8 cellular contexts compared by ENCODE assay signal in the genomic region with DNA sequence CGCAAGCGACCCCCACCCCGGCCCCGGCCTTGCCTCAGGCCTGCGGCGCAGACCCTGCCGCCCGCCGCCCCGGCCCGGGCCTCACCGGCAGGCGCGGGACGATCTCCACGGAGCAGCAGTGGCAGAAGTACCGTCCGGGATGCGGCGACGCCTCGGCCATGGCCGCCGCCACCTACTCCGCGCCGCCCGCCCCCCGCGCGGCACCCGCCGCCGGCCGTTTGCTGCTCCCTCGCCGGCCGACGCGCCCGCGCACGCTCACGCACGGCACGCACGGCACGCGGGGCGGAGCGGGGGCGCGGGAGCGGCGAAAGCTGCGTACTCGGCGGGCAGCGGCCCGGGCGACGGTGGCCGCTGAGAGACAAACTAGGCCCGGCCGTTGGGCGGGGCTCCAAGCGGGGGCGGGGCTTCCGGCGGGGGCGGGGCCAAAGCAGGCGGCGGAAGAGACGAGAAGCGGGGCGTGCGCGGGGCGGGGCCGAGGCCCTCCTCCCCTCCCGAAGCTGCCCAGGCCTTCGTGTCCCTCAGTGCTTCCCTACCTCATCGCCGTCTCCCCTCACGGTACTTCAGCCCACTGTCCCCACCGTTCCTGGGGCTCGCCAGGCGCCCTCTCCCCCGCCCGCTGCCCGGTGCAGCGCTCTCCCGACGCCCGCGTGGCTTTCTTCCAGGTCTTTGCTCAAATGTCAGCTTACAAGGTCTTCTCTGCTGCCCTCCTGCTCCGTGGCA. TPM values are rescaled to one million over a fixed set of nuclear protein-coding genes. Genes with fewer than 3 reads are reported as not detected.
DNase-seq lines count a peak whose midpoint lies in the region; ATAC-seq lines count a peak whose summit lies in the region.

Gene RNF126, minus strand, starts transcription at position 253 of the 720 bp plus-strand sequence. Its CDS starts 93 bp downstream, at position 160.

- H3K4me2 ChIP-seq in BLaER1 treated with 17β-estradiol and CSF1 and Interleukin-3, amounts not matched to agents 10 nM and 100 nM: peak within 1 kb of the TSS; percentile 94 to 100 (median 99)

- H3K4me1 ChIP-seq in BLaER1 treated with 17β-estradiol and CSF1 and Interleukin-3, amounts not matched to agents 10 nM and 100 nM: peaks cover 44 to 64% (median 59%) of the 10 kb centered on the region in 10 experiments

- peaks cover 8 to 31% (median 15%) of the 10 kb centered on the region in 11 experiments; a peak in 21 of 22 replicates for H3K36me3 ChIP-seq in BLaER1 treated with 17β-estradiol and CSF1 and Interleukin-3, amounts not matched to agents 10 nM and 100 nM

- H3K27me3 ChIP-seq in BLaER1 treated with 17β-estradiol and CSF1 and Interleukin-3, amounts not matched to agents 10 nM and 100 nM: no peaks in the 10 kb centered on the region

- peak within 1 kb of the TSS; percentile 91 to 99 (median 98) for H3K9ac ChIP-seq in BLaER1 treated with 17β-estradiol and CSF1 and Interleukin-3, amounts not matched to agents 10 nM and 100 nM

- peak within 1 kb of the TSS; percentile 72 to 98 (median 95) for H3K27ac ChIP-seq in BLaER1 treated with 17β-estradiol and CSF1 and Interleukin-3, amounts not matched to agents 10 nM and 100 nM

- peaks cover 40 to 49% (median 48%) of the 10 kb centered on the region in 11 experiments for H4K20me1 ChIP-seq in BLaER1 treated with 17β-estradiol and CSF1 and Interleukin-3, amounts not matched to agents 10 nM and 100 nM

- ATAC-seq in GM19397 (IDR thresholded peaks at IDR 0.05; ENCODE audit: unreplicated experiment): peak; percentile 65

- H3K9me3 ChIP-seq in BLaER1 treated with 17β-estradiol and CSF1 and Interleukin-3, amounts not matched to agents 10 nM and 100 nM (replicated peaks in 1 of 11): peaks cover 0 to 17% (median 12%) of the 10 kb centered on the region in 11 experiments; a peak in 15 of 22 replicates

- peak within 1 kb of the TSS; percentile 90 to 100 (median 100) for H3K4me3 ChIP-seq in BLaER1 treated with 17β-estradiol and CSF1 and Interleukin-3, amounts not matched to agents 10 nM and 100 nM

- peak; percentile 37 for DNase-seq in HS-5 (ENCODE audit: low read depth)
- peak; percentile 54 for DNase-seq in NK-92 (lab: John Stamatoyannopoulos, UW; ENCODE audit: unreplicated experiment)
- DNase-seq in activated CD8-positive, alpha-beta memory T cell treated with anti-CD3 and anti-CD28 coated beads for 24 hours: peak; percentile 97
- peak; percentile 93 for DNase-seq in effector CD8-positive, alpha-beta T cell (lab: John Stamatoyannopoulos, UW)
- peak; percentile 93 to 95 for DNase-seq in lung microvascular endothelial cell (ENCODE audit: low read depth in 2 of 2)
- DNase-seq in stimulated activated CD4-positive, alpha-beta T cell treated with anti-CD3 and anti-CD28 coated beads, TNF-alpha, amount 100 ng/mL, for 4 hours (ENCODE audit: low read depth in 3 of 3): peak; percentile 94 to 96 (median 95)

RNA-seq across cellular contexts. Expression of gene RNF126, which starts in this region (rescaled TPM):
- total RNA-seq in lung microvascular endothelial cell: 25.5 and 27.8 TPM in 2 replicates

Comparison
In these comparisons a context has a peak if more than half of its experiments do, and no peak if none do; other contexts are left out.
1. Peak in every context shown above with its lines: DNase-seq, ATAC-seq, H3K4me3 ChIP-seq and H3K27ac ChIP-seq.
2. DNase-seq: peak in every context shown above with its lines; median percentile 97 in activated CD8-positive, alpha-beta memory T cell treated with anti-CD3 and anti-CD28 coated beads for 24 hours; 95 in stimulated activated CD4-positive, alpha-beta T cell treated with anti-CD3 and anti-CD28 coated beads, TNF-alpha, amount 100 ng/mL, for 4 hours; 94 in lung microvascular endothelial cell; 93 in effector CD8-positive, alpha-beta T cell; 54 in NK-92; 37 in HS-5.